Comparison of ENCODE assay signal across 8 cellular contexts in the genomic region with DNA sequence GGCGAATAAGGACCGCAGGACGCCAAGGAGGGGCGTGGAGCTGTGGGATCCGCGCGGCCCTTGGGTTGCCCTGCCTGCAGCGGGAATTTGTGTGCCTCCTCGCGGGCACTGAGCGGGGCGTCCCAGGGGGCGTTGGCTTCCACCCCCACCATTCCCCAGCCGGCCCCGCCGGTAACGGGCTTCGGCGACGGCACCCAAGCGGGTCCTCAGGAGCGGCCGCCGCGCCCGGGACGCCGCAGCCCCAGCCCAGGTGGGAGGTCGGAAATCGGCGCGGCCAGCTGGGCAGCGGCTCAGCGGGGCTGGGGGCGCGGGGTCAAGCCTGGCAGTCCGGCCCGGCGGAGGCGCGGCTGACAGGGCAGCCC. TPM values are rescaled to one million over a fixed set of nuclear protein-coding genes. Genes with fewer than 3 reads are reported as not detected.
DNase-seq lines count a peak whose midpoint lies in the region; ATAC-seq and TF ChIP-seq lines count a peak whose summit lies in the region.

No MANE protein-coding gene starts in this region.

- no peaks in the 10 kb centered on the region for H3K4me1 ChIP-seq in mesendoderm (ENCODE audit: control insufficient read depth, low read depth, low read length)

- POLR2A ChIA-PET in activated B cell treated with CpG ODN at 0.5 μM for 24 hours (lab: Charles Lee) = interaction anchor here (0.6 to 2.9 kb wide), 8 partner anchors 69 to 329 kb away, joined by 3 to 38 read pairs (median 6); partner anchors contain the start of genes C22orf39, HIRA and MRPL40

- no peak overlapping the region for H2BK5ac ChIP-seq in mesendoderm (ENCODE audit: low read length)

- H3K27me3 Mint-ChIP-seq in activated B cell treated with CpG ODN at 0.5 μM for 24 hours = peaks cover 12% of the 10 kb centered on the region
- peaks cover 26 to 39% of the 10 kb centered on the region in 2 donors for H3K27me3 Mint-ChIP-seq in effector memory CD8-positive, alpha-beta T cell

- no peaks in the 10 kb centered on the region for H3K79me1 ChIP-seq in mesendoderm (ENCODE audit: low read length)

- no peaks in the 10 kb centered on the region for H3K27me3 ChIP-seq in mesendoderm (ENCODE audit: insufficient read depth, low read length, poor library complexity)

- no peak overlapping the region for H2AK5ac ChIP-seq in mesendoderm (ENCODE audit: low read length)

- H3K23ac ChIP-seq in mesendoderm (ENCODE audit: low read length) = peak overlapping the region; percentile 81

- CTCF ChIA-PET in activated B cell treated with CpG ODN at 0.5 μM for 24 hours (lab: Charles Lee) = no interaction called here

- peak overlapping the region; percentile 82 for H3K4me3 Mint-ChIP-seq in activated B cell treated with CpG ODN at 0.5 μM for 24 hours
- H3K4me3 Mint-ChIP-seq in effector memory CD8-positive, alpha-beta T cell = peak overlapping the region; percentile 84 to 88

- no peak overlapping the region for H3K27ac ChIP-seq in mesendoderm (ENCODE audit: low read depth, low read length)
- peak overlapping the region; percentile 43 for H3K27ac ChIP-seq in substantia nigra (ENCODE audit: low read depth, low read length, poor library complexity, severe bottlenecking)

- TF ChIP-seq CTCF in activated B cell treated with CpG ODN at 0.5 μM for 24 hours (IDR thresholded peaks at IDR 0.05) = no peak

- H3K27ac Mint-ChIP-seq in activated B cell treated with CpG ODN at 0.5 μM for 24 hours = no peak overlapping the region
- peak overlapping the region in 1 of 2 donors; percentile 58 for H3K27ac Mint-ChIP-seq in effector memory CD8-positive, alpha-beta T cell

- no peaks in the 10 kb centered on the region for H3K36me3 ChIP-seq in mesendoderm (ENCODE audit: control insufficient read depth, insufficient read depth, low read length)

- H4K8ac ChIP-seq in mesendoderm (ENCODE audit: low read depth, low read length) = no peak overlapping the region

- H3K9ac ChIP-seq in mesendoderm (ENCODE audit: low read length) = peak overlapping the region; percentile 83

- H4K5ac ChIP-seq in mesendoderm (ENCODE audit: low read length) = no peak overlapping the region

- intact Hi-C loops in activated B cell treated with CpG ODN at 0.5 μM for 24 hours (cut with micrococcal nuclease) = loop anchor here (1.0 to 10.0 kb wide), 8 partner anchors 70 to 1566 kb away; partner anchors contain the start of genes C22orf39, CDC45, ESS2 and MRPL40

- peak overlapping the region; percentile 87 for H3K4me2 ChIP-seq in mesendoderm (ENCODE audit: low read length)

- H2BK15ac ChIP-seq in mesendoderm (replicated peaks; ENCODE audit: low read depth) = no peak overlapping the region

- H3K56ac ChIP-seq in mesendoderm (ENCODE audit: low read length) = peak overlapping the region; percentile 88

- DNase-seq in activated B cell treated with CpG ODN at 0.5 μM for 24 hours = no peak
- DNase-seq in effector memory CD8-positive, alpha-beta T cell = peak in 2 of 3 experiments; percentile 23 to 25
- peak; percentile 33 for DNase-seq in mesendoderm
- DNase-seq in substantia nigra (lab: John Stamatoyannopoulos, UW) = peak in 17 of 49 donors; percentile 15 to 73 (median 34)
- no peak for DNase-seq in cerebellar nuclear complex (lab: John Stamatoyannopoulos, UW)

- WGBS in mesendoderm (ENCODE audit: extremely low coverage, insufficient coverage, low lambda C conversion rate) = no CpG with 5 or more reads among the region's 41 CpGs

- peak overlapping the region; percentile 16 for H2BK120ac ChIP-seq in mesendoderm (ENCODE audit: low read depth, low read length)

- H3K18ac ChIP-seq in mesendoderm (ENCODE audit: low read length) = peak overlapping the region; percentile 82

- H3K4me1 Mint-ChIP-seq in activated B cell treated with CpG ODN at 0.5 μM for 24 hours = peaks cover 18% of the 10 kb centered on the region
- H3K4me1 Mint-ChIP-seq in effector memory CD8-positive, alpha-beta T cell (ENCODE audit: low read depth in 2 of 2) = peaks cover 18% of the 10 kb centered on the region in 2 donors

- peak; percentile 22 for ATAC-seq in GM18511 (IDR thresholded peaks at IDR 0.05; ENCODE audit: unreplicated experiment)
- peak; percentile 32 for ATAC-seq in HG03196 (IDR thresholded peaks at IDR 0.05; ENCODE audit: unreplicated experiment)
- peak; percentile 43 for ATAC-seq in activated B cell treated with CpG ODN at 0.5 μM for 24 hours (ENCODE audit: low read depth)
- peak; percentile 41 for ATAC-seq in effector memory CD8-positive, alpha-beta T cell (replicated peaks)
- no peak for ATAC-seq in GM18858 (IDR thresholded peaks at IDR 0.05; ENCODE audit: unreplicated experiment)

- H3K4ac ChIP-seq in mesendoderm (ENCODE audit: low read depth, low read length) = peak overlapping the region; percentile 27

- H3K36me3 Mint-ChIP-seq in activated B cell treated with CpG ODN at 0.5 μM for 24 hours (ENCODE audit: low read depth) = no peaks in the 10 kb centered on the region
- peaks cover 2% of the 10 kb centered on the region for H3K36me3 Mint-ChIP-seq in effector memory CD8-positive, alpha-beta T cell (ENCODE audit: insufficient read depth)

- no peaks in the 10 kb centered on the region for H3K9me3 Mint-ChIP-seq in activated B cell treated with CpG ODN at 0.5 μM for 24 hours
- H3K9me3 Mint-ChIP-seq in effector memory CD8-positive, alpha-beta T cell = no peaks in the 10 kb centered on the region

- no peaks in the 10 kb centered on the region for H3K79me2 ChIP-seq in mesendoderm (ENCODE audit: control insufficient read depth, insufficient read depth, low read length)

- H3K4me3 ChIP-seq in mesendoderm (ENCODE audit: low read length) = peak overlapping the region; percentile 77

RNA-seq across cellular contexts. Expression of gene CLTCL1, which starts 0.3 kb away (rescaled TPM):
- 2.7 and 5.0 TPM in 2 replicates for total RNA-seq in activated B cell treated with CpG ODN at 0.5 μM for 24 hours
- 2.4 TPM for polyA plus RNA-seq in mesendoderm (2013, experiment 1 of 2)
- 2.2 TPM for polyA plus RNA-seq in mesendoderm (2013, experiment 2 of 2)

Comparison
In these comparisons a context has a peak if more than half of its experiments do, and no peak if none do; other contexts are left out.
1. DNase-seq: peak in effector memory CD8-positive, alpha-beta T cell (2 of 3) and mesendoderm (single experiment); none in activated B cell treated with CpG ODN at 0.5 μM for 24 hours (single experiment) and cerebellar nuclear complex (0 of 2).